Comparison of ENCODE assay signal across 16 cellular contexts in genomic region chr11:12064954-12065280, GRCh38. TPM values are rescaled to one million over a fixed set of nuclear protein-coding genes. Genes with fewer than 3 reads are reported as not detected.
DNase-seq lines count a peak whose midpoint lies in the region; ATAC-seq, FAIRE-seq and TF ChIP-seq lines count a peak whose summit lies in the region.
"Had no signal": no experiment of that assay in that cellular context is flagged by ENCODE, and none has a peak within 500 bp of the region (broad histone marks: within the 10 kb centered on the region; RNA-seq: fewer than 3 reads in every experiment).

No MANE protein-coding gene starts in this region.

- H3K9me2 ChIP-seq in HCT116 (ENCODE audit: insufficient read depth), result no peaks in the 10 kb centered on the region

- TF ChIP-seq RAD21 in HCT116 (IDR thresholded peaks at IDR 0.05; ENCODE audit: low read depth), result no peak

- H3K27ac ChIP-seq in HCT116 (ENCODE audit: low read depth, low read length), result peak overlapping the region; percentile 82; the same call in 1 of the 2 replicates
- H3K27ac ChIP-seq in RWPE1, result peak overlapping the region; percentile 93; the same call in 1 of the 2 replicates
- H3K27ac ChIP-seq in keratinocyte (ENCODE audit: control insufficient read depth, insufficient read depth, low read length), result peak overlapping the region; percentile 94
- peak overlapping the region; percentile 92 for H3K27ac ChIP-seq in smooth muscle cell (ENCODE audit: low read depth)

- H3K9me3 Mint-ChIP-seq in effector memory CD8-positive, alpha-beta T cell, result no peaks in the 10 kb centered on the region
- H3K9me3 Mint-ChIP-seq: CD8-positive, alpha-beta T cell had no signal

- TF ChIP-seq POLR2A in HCT116 (IDR thresholded peaks at IDR 0.05; ENCODE audit: borderline replicate concordance, extremely low read depth, insufficient read depth, insufficient read length), result no peak

- H3K4me3 Mint-ChIP-seq in effector memory CD8-positive, alpha-beta T cell, result no peak overlapping the region
- H3K4me3 Mint-ChIP-seq: CD14-positive monocyte; CD8-positive, alpha-beta T cell; H9 had no signal

- H2AFZ ChIP-seq in HCT116 (ENCODE audit: low read depth, low read length, poor library complexity, severe bottlenecking) (no peak overlapping the region), keratinocyte (ENCODE audit: control insufficient read depth, low read length) (no peak overlapping the region), smooth muscle cell (ENCODE audit: low read depth) (no peak overlapping the region)

- no TSS peak for BruUV-seq in HCT116 (replicated peaks; lab: Mats Ljungman, UMichigan)

- dilution Hi-C loops in keratinocyte (cut with MboI; ENCODE audit: extremely low pct_ligation_motif_present, low sequenced_read_pairs), result no loop called here

- intact Hi-C loops in HCT116 (cut with micrococcal nuclease), result no loop called here

- peaks cover 31 to 50% of the 10 kb centered on the region in 2 experiments for H3K4me1 ChIP-seq in HCT116 (ENCODE audit: control insufficient read depth in 1 of 2, insufficient read depth in 2 of 2, low read length in 2 of 2)
- peaks cover 40% of the 10 kb centered on the region for H3K4me1 ChIP-seq in keratinocyte (ENCODE audit: control insufficient read depth, extremely low read depth, insufficient read depth, low read length)
- H3K4me1 ChIP-seq in smooth muscle cell (ENCODE audit: low read depth), result peaks cover 20% of the 10 kb centered on the region

- RAD21 ChIA-PET in HCT116 (lab: Charles Lee; ENCODE audit: low non-redundant PET in 1 of 2, low total read pairs in 2 of 2, uncharacterized antibody in 2 of 2, unreplicated experiment in 2 of 2), result no interaction called here

- 78% methylated on average over 3 of the region's 3 CpGs for WGBS in smooth muscle cell (ENCODE audit: low lambda C conversion rate)

- H3K36me3 ChIP-seq in HCT116 (ENCODE audit: control insufficient read depth in 1 of 2, insufficient read depth in 2 of 2, low read length in 2 of 2) (no peaks in the 10 kb centered on the region), keratinocyte (ENCODE audit: control insufficient read depth in 2 of 2, extremely low read depth in 1 of 2, insufficient read depth in 2 of 2, low read length in 2 of 2) (no peaks in the 10 kb centered on the region), smooth muscle cell (ENCODE audit: low read depth) (peaks cover 5% of the 10 kb centered on the region)

- H3K27me3 Mint-ChIP-seq in effector memory CD8-positive, alpha-beta T cell, result peaks cover 0 to 10% of the 10 kb centered on the region in 2 donors

- peaks cover 9 to 12% of the 10 kb centered on the region in 2 donors for H3K4me1 Mint-ChIP-seq in effector memory CD8-positive, alpha-beta T cell (ENCODE audit: low read depth in 2 of 2)

- H4K20me1 ChIP-seq in HCT116 (ENCODE audit: insufficient read depth) (no peaks in the 10 kb centered on the region), keratinocyte (ENCODE audit: control insufficient read depth, extremely low read depth, insufficient read depth, low read length) (no peaks in the 10 kb centered on the region), smooth muscle cell (ENCODE audit: low read depth) (no peaks in the 10 kb centered on the region)

- no peaks in the 10 kb centered on the region for H3K9me3 ChIP-seq in HCT116 (ENCODE audit: control insufficient read depth in 1 of 2, insufficient read depth in 1 of 2, low read depth in 1 of 2, low read length in 2 of 2)
- no peaks in the 10 kb centered on the region for H3K9me3 ChIP-seq in keratinocyte (ENCODE audit: control insufficient read depth, low read depth, low read length)
- H3K9me3 ChIP-seq in smooth muscle cell (replicated peaks; ENCODE audit: low read depth), result no peaks in the 10 kb centered on the region

- H3K9me1 ChIP-seq in keratinocyte (ENCODE audit: control insufficient read depth, extremely low read depth, insufficient read depth, low read length), result no peaks in the 10 kb centered on the region

- CTCF ChIA-PET in HCT116 (lab: Charles Lee) (interaction anchor here (0.6 to 2.0 kb wide), 2 partner anchors 22 to 217 kb away, joined by 4 to 5 read pairs; no protein-coding TSS in a partner anchor), RWPE1 (lab: Yijun Ruan, JAX) (no interaction called here), GM10248 (lab: Yijun Ruan, JAX) (interaction anchor here (1.7 to 28.7 kb wide), 3 partner anchors 11 to 220 kb away, joined by 3 to 578 read pairs (median 4); no protein-coding TSS in a partner anchor)

- H3K27me3 ChIP-seq in HCT116 (ENCODE audit: insufficient read depth, low read length), result no peaks in the 10 kb centered on the region
- no peaks in the 10 kb centered on the region for H3K27me3 ChIP-seq in keratinocyte (ENCODE audit: control insufficient read depth, extremely low read depth, insufficient read depth, low read length)
- H3K27me3 ChIP-seq in smooth muscle cell (ENCODE audit: low read depth), result no peaks in the 10 kb centered on the region

- POLR2A ChIA-PET in HCT116 (lab: Charles Lee) (interaction anchor here (5.3 kb wide), 1 partner anchor 22 kb away, joined by 43 read pairs; no protein-coding TSS in a partner anchor), RWPE1 (lab: Yijun Ruan, JAX; ENCODE audit: low non-redundant PET) (interaction anchor here (2.0 kb wide), 1 partner anchor 22 kb away, joined by 8 read pairs; no protein-coding TSS in a partner anchor), GM10248 (lab: Yijun Ruan, JAX) (no interaction called here)

- no peak overlapping the region for H3K4me3 ChIP-seq in HCT116 (replicated peaks in 1 of 2; ENCODE audit: low read depth in 1 of 2, low read length in 2 of 2)
- no peak overlapping the region for H3K4me3 ChIP-seq in keratinocyte (ENCODE audit: control insufficient read depth in 2 of 3, extremely low read depth in 1 of 3, insufficient read depth in 2 of 3, low read depth in 1 of 3, low read length in 3 of 3)
- H3K4me3 ChIP-seq in smooth muscle cell, result no peak overlapping the region
- H3K4me3 ChIP-seq: GM12878 had no signal

- H3K27ac Mint-ChIP-seq in effector memory CD8-positive, alpha-beta T cell, result no peak overlapping the region
- H3K27ac Mint-ChIP-seq: CD8-positive, alpha-beta T cell; H9 had no signal

- peaks cover 2% of the 10 kb centered on the region for H3K36me3 Mint-ChIP-seq in effector memory CD8-positive, alpha-beta T cell (ENCODE audit: insufficient read depth)
- H3K36me3 Mint-ChIP-seq: CD8-positive, alpha-beta T cell had no signal

- H3K79me2 ChIP-seq in HCT116 (ENCODE audit: insufficient read depth, low read length), result no peaks in the 10 kb centered on the region
- no peaks in the 10 kb centered on the region for H3K79me2 ChIP-seq in keratinocyte (ENCODE audit: control insufficient read depth, insufficient read depth, low read length)
- no peaks in the 10 kb centered on the region for H3K79me2 ChIP-seq in smooth muscle cell (ENCODE audit: low read depth)

- no peak for ATAC-seq in HCT116
- no peak for ATAC-seq in effector memory CD8-positive, alpha-beta T cell (replicated peaks)
- ATAC-seq: CD8-positive, alpha-beta T cell; GM12878; HepG2 had no signal

- no peak overlapping the region for H3K4me2 ChIP-seq in HCT116 (ENCODE audit: low read length)
- H3K4me2 ChIP-seq in keratinocyte (ENCODE audit: control insufficient read depth, extremely low read depth, insufficient read depth, low read depth, low read length), result no peak overlapping the region
- no peak overlapping the region for H3K4me2 ChIP-seq in smooth muscle cell

- no peak for FAIRE-seq in keratinocyte (lab: Jason Lieb, UNC)
- FAIRE-seq: GM12878, GM18507, HepG2, HTR-8/SVneo had no signal

- TF ChIP-seq CTCF in HCT116 (IDR thresholded peaks at IDR 0.05 in 2 of 3, conservative IDR thresholded peaks at IDR 0.05 in 1 of 3; ENCODE audit: borderline replicate concordance in 1 of 3, insufficient read depth in 1 of 3, low read depth in 2 of 3, low read length in 2 of 3) (no peak), RWPE1 (conservative IDR thresholded peaks at IDR 0.05; ENCODE audit: low read depth) (no peak), keratinocyte (optimal IDR thresholded peaks at IDR 0.05 in 1 of 3, IDR thresholded peaks at IDR 0.05 in 1 of 3, conservative IDR thresholded peaks at IDR 0.05 in 1 of 3; ENCODE audit: extremely low read depth in 1 of 3, insufficient read depth in 2 of 3, low read length in 3 of 3) (no peak), smooth muscle cell (IDR thresholded peaks at IDR 0.05; ENCODE audit: borderline replicate concordance, insufficient read depth, poor library complexity, severe bottlenecking) (no peak), GM10248 (IDR thresholded peaks at IDR 0.05; ENCODE audit: control extremely low read depth, extremely low read depth, low read depth, missing control alignments) (no peak)

- DNase-seq in HCT116 (ENCODE audit: low read depth, low spot score) (no peak), RWPE1 (ENCODE audit: low spot score) (no peak), keratinocyte (ENCODE audit: low read depth, low spot score) (no peak), smooth muscle cell (lab: John Stamatoyannopoulos, UW; ENCODE audit: unreplicated experiment) (no peak), NCI-H1417 (lab: John Stamatoyannopoulos, UW) (no peak), GM10248 (ENCODE audit: extremely low spot score) (no peak)
- DNase-seq in effector memory CD8-positive, alpha-beta T cell, result no peak
- DNase-seq: CD8-positive, alpha-beta T cell; COR-L47; GOT3; H9 had no signal

- H3K9ac ChIP-seq in HCT116 (ENCODE audit: low read length) (no peak overlapping the region), keratinocyte (ENCODE audit: control insufficient read depth, extremely low read depth, insufficient read depth, low read length) (no peak overlapping the region), smooth muscle cell (ENCODE audit: low read depth) (no peak overlapping the region)

- peaks cover 10% of the 10 kb centered on the region for H3F3A ChIP-seq in smooth muscle cell (ENCODE audit: low read depth)

RNA-seq across cellular contexts. Expression of gene MICAL2, which starts 45.5 kb away (rescaled TPM):
- total RNA-seq in HCT116 (2021; ENCODE audit: unreplicated experiment) (37.4 TPM), smooth muscle cell (278 and 287 TPM in 2 replicates)
- 31.3 and 42.8 TPM in 2 replicates for polyA plus RNA-seq in HCT116 (2012)
- polyA plus RNA-seq in keratinocyte (72.7 to 124 TPM (median 83.9 TPM) in 3 replicates), smooth muscle cell (158 and 161 TPM in 2 replicates)
- polyA plus RNA-seq in keratinocyte (2011; ENCODE audit: low read depth), result 172 TPM
- polyA plus RNA-seq in keratinocyte (2011; cell fraction: cytosol; rRNA removed), result 76.6 and 79.2 TPM in 2 replicates
- polyA plus RNA-seq in keratinocyte (2011; cell fraction: nucleus; rRNA removed), result 175 and 197 TPM in 2 replicates
- 52.2 and 143 TPM in 2 replicates for polyA plus RNA-seq in keratinocyte (2012; ENCODE audit: low replicate concordance)
- 218 to 406 TPM (median 316 TPM) in 3 replicates for polyA minus RNA-seq in keratinocyte
- polyA minus RNA-seq in keratinocyte (2011; cell fraction: cytosol; rRNA and poly(A)+ RNA removed), result 176 TPM
- polyA minus RNA-seq in keratinocyte (2011; cell fraction: nucleus; rRNA and poly(A)+ RNA removed), result 292 and 558 TPM in 2 replicates

RNA-seq across cellular contexts. Expression of gene DKK3, which starts 56.5 kb away (rescaled TPM):
- total RNA-seq in HCT116 (2021; ENCODE audit: unreplicated experiment) (0.49 TPM), smooth muscle cell (112 and 113 TPM in 2 replicates)
- 0.20 TPM in 1 of 2 replicates, not detected in the other for polyA plus RNA-seq in HCT116 (2012)
- polyA plus RNA-seq in keratinocyte (712 to 984 TPM (median 777 TPM) in 3 replicates), smooth muscle cell (100 and 105 TPM in 2 replicates)
- 449 TPM for polyA plus RNA-seq in keratinocyte (2011; ENCODE audit: low read depth)
- 673 and 675 TPM in 2 replicates for polyA plus RNA-seq in keratinocyte (2011; cell fraction: cytosol; rRNA removed)
- polyA plus RNA-seq in keratinocyte (2011; cell fraction: nucleus; rRNA removed), result 1,006 and 1,193 TPM in 2 replicates
- polyA plus RNA-seq in keratinocyte (2012; ENCODE audit: low replicate concordance), result 451 and 482 TPM in 2 replicates
- 466 to 661 TPM (median 564 TPM) in 3 replicates for polyA minus RNA-seq in keratinocyte
- polyA minus RNA-seq in keratinocyte (2011; cell fraction: cytosol; rRNA and poly(A)+ RNA removed), result 657 TPM
- 427 and 766 TPM in 2 replicates for polyA minus RNA-seq in keratinocyte (2011; cell fraction: nucleus; rRNA and poly(A)+ RNA removed)
- polyA plus RNA-seq: CD14-positive monocyte had no signal

Comparison
In these comparisons a context has a peak if more than half of its experiments do, and no peak if none do; other contexts are left out.
1. RNA of gene DKK3, which starts 56.5 kb away (total RNA-seq): 112 to 113 TPM in smooth muscle cell; 0.49 TPM in HCT116 (single experiment); every median in the first group is over 10 times any median in the second.
2. Peak in every context shown above with its lines, with median percentiles within 50 percentile points of each other: H3K27ac ChIP-seq.